In the genomic region with DNA sequence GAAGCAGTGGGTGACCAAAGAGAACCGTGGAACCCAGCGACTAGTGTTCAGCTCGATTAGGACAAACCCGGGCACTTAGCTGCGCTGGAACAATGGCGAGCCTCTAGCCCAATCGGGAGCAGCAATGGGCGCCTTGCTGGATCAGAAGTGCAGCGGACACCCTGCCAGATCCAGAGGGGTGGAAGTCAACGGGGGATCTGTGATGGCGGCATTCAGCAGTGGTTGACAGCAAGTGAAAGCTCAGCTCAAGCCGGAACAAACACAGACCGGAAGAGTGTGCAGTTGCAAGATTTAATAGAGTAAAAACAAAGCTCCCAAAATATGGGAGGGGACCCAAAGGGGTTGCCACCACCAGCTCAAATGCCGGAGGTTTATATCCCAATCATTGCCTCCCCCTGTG, we compare ENCODE assay signal across 18 cellular contexts.
DNase-seq lines count a peak whose midpoint lies in the region; ATAC-seq and TF ChIP-seq lines count a peak whose summit lies in the region.
"Had no signal": no experiment of that assay in that cellular context is flagged by ENCODE, and none has a peak within 500 bp of the region (broad histone marks: within the 10 kb centered on the region; RNA-seq: fewer than 3 reads in every experiment).

No MANE protein-coding gene starts in this region.

- H3K4me3 ChIP-seq in GM12865 (ENCODE audit: low read depth, low read length) = no peak overlapping the region

- H3K9me3 Mint-ChIP-seq in WTC11 = peaks cover 16% of the 10 kb centered on the region
- H3K9me3 Mint-ChIP-seq in Calu3 (ENCODE audit: low read depth, unreplicated experiment) = peaks cover 20% of the 10 kb centered on the region

- H3K4me3 Mint-ChIP-seq in WTC11 = no peak overlapping the region
- no peak overlapping the region for H3K4me3 Mint-ChIP-seq in Calu3 (ENCODE audit: low read depth, unreplicated experiment)
- H3K4me3 Mint-ChIP-seq: CD8-positive, alpha-beta memory T cell; T-cell had no signal

- H3K27ac Mint-ChIP-seq in WTC11 = no peak overlapping the region
- H3K27ac Mint-ChIP-seq in Calu3 (ENCODE audit: unreplicated experiment) = no peak overlapping the region
- H3K27ac Mint-ChIP-seq: CD8-positive, alpha-beta memory T cell; T-cell had no signal

- H3K36me3 Mint-ChIP-seq in WTC11 (peaks cover 9% of the 10 kb centered on the region), Calu3 (ENCODE audit: insufficient read depth, unreplicated experiment) (no peaks in the 10 kb centered on the region)
- H3K36me3 Mint-ChIP-seq: CD8-positive, alpha-beta memory T cell; T-cell had no signal

- CTCF ChIA-PET in WTC11 (lab: Charles Lee) = no interaction called here
- CTCF ChIA-PET in Calu3 (lab: Charles Lee) = no interaction called here

- H3K4me1 Mint-ChIP-seq in WTC11 (no peaks in the 10 kb centered on the region), Calu3 (ENCODE audit: low read depth, unreplicated experiment) (no peaks in the 10 kb centered on the region)
- H3K4me1 Mint-ChIP-seq: CD8-positive, alpha-beta memory T cell; T-cell had no signal

- no TSS peak for BruUV-seq in Calu3 (replicated peaks; lab: Mats Ljungman, UMichigan)

- peak; percentile 17 for DNase-seq in DMS153 (lab: John Stamatoyannopoulos, UW)
- DNase-seq in GM12865 (ENCODE audit: low read depth) = peak; percentile 4
- DNase-seq in NCI-H2227 treated with DMSO at 0.1 percent for 48 hours (lab: John Stamatoyannopoulos, UW) = peak; percentile 5
- DNase-seq in WTC11 (ENCODE audit: low spot score) = no peak
- no peak for DNase-seq in activated T-cell treated with anti-CD3 and anti-CD28 coated beads, Interleukin-2, amount 50 U/mL, for 48 hours
- no peak for DNase-seq in Calu3
- DNase-seq: C1 segment of cervical spinal cord; CD8-positive, alpha-beta memory T cell; EL; KG1; MV-4-11; NCI-H1417 treated with DMSO at 0.1 percent for 48 hours; NCI-H2081 treated with DMSO at 0.1 percent for 48 hours; NCI-H510A treated with DMSO at 0.1 percent for 48 hours; SHP77; T-cell had no signal

- intact Hi-C loops in Calu3 (cut with micrococcal nuclease; ENCODE audit: unreplicated experiment) = no loop called here

- H3K27me3 Mint-ChIP-seq in WTC11 (ENCODE audit: low read depth) = no peaks in the 10 kb centered on the region
- no peaks in the 10 kb centered on the region for H3K27me3 Mint-ChIP-seq in Calu3 (ENCODE audit: unreplicated experiment)
- H3K27me3 Mint-ChIP-seq: CD8-positive, alpha-beta memory T cell; T-cell had no signal

- ATAC-seq in WTC11 (no peak), HG03442 (IDR thresholded peaks at IDR 0.05; ENCODE audit: unreplicated experiment) (no peak)
- ATAC-seq: SK-N-SH treated with all-trans-retinoic acid at 6 μM for 48 hours, T-cell had no signal

- POLR2A ChIA-PET in WTC11 (lab: Charles Lee) = interaction anchor here (0.6 kb wide), 1 partner anchor 39 kb away, joined by 3 read pairs; no protein-coding TSS in a partner anchor

- no peak for TF ChIP-seq CTCF in GM12865 (IDR thresholded peaks at IDR 0.05; ENCODE audit: insufficient read depth, low read depth, low read length, missing control alignments)
- no peak for TF ChIP-seq CTCF in WTC11 (IDR thresholded peaks at IDR 0.05)
- no peak for TF ChIP-seq CTCF in Calu3 (IDR thresholded peaks at IDR 0.05; ENCODE audit: unreplicated experiment)

TF ChIP-seq in WTC11, 78 proteins besides CTCF, POLR2A, EP300 and RAD21:
- TF ChIP-seq EMX1 (CRISPR knock-in tag; IDR thresholded peaks at IDR 0.05) = no peak
- TF ChIP-seq MYBL2 (CRISPR knock-in tag; IDR thresholded peaks at IDR 0.05) = no peak
- TF ChIP-seq GTF2I (CRISPR knock-in tag; conservative IDR thresholded peaks at IDR 0.05) = no peak
- TF ChIP-seq, protein P1, sequence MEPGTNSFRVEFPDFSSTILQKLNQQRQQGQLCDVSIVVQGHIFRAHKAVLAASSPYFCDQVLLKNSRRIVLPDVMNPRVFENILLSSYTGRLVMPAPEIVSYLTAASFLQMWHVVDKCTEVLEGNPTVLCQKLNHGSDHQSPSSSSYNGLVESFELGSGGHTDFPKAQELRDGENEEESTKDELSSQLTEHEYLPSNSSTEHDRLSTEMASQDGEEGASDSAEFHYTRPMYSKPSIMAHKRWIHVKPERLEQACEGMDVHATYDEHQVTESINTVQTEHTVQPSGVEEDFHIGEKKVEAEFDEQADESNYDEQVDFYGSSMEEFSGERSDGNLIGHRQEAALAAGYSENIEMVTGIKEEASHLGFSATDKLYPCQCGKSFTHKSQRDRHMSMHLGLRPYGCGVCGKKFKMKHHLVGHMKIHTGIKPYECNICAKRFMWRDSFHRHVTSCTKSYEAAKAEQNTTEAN (CRISPR knock-in tag; IDR thresholded peaks at IDR 0.05) = no peak
- TF ChIP-seq, protein P2, sequence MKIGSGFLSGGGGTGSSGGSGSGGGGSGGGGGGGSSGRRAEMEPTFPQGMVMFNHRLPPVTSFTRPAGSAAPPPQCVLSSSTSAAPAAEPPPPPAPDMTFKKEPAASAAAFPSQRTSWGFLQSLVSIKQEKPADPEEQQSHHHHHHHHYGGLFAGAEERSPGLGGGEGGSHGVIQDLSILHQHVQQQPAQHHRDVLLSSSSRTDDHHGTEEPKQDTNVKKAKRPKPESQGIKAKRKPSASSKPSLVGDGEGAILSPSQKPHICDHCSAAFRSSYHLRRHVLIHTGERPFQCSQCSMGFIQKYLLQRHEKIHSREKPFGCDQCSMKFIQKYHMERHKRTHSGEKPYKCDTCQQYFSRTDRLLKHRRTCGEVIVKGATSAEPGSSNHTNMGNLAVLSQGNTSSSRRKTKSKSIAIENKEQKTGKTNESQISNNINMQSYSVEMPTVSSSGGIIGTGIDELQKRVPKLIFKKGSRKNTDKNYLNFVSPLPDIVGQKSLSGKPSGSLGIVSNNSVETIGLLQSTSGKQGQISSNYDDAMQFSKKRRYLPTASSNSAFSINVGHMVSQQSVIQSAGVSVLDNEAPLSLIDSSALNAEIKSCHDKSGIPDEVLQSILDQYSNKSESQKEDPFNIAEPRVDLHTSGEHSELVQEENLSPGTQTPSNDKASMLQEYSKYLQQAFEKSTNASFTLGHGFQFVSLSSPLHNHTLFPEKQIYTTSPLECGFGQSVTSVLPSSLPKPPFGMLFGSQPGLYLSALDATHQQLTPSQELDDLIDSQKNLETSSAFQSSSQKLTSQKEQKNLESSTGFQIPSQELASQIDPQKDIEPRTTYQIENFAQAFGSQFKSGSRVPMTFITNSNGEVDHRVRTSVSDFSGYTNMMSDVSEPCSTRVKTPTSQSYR (CRISPR knock-in tag; IDR thresholded peaks at IDR 0.05) = no peak
- TF ChIP-seq GABPB1 (CRISPR knock-in tag; IDR thresholded peaks at IDR 0.05) = 0 out of 2 replicates have a peak, but pooled peaks have one; percentile 14
TF ChIP-seq in WTC11: peak in this region for 1.

Comparison
In these comparisons a context has a peak if more than half of its experiments do, and no peak if none do; other contexts are left out.
1. DNase-seq: peak in DMS153 (single experiment), GM12865 (single experiment) and NCI-H2227 treated with DMSO at 0.1 percent for 48 hours (single experiment); none in WTC11 (single experiment), activated T-cell treated with anti-CD3 and anti-CD28 coated beads, Interleukin-2, amount 50 U/mL, for 48 hours (0 of 2) and Calu3 (single experiment).